Comparison of ENCODE assay signal across 7 cellular contexts in the genomic region with DNA sequence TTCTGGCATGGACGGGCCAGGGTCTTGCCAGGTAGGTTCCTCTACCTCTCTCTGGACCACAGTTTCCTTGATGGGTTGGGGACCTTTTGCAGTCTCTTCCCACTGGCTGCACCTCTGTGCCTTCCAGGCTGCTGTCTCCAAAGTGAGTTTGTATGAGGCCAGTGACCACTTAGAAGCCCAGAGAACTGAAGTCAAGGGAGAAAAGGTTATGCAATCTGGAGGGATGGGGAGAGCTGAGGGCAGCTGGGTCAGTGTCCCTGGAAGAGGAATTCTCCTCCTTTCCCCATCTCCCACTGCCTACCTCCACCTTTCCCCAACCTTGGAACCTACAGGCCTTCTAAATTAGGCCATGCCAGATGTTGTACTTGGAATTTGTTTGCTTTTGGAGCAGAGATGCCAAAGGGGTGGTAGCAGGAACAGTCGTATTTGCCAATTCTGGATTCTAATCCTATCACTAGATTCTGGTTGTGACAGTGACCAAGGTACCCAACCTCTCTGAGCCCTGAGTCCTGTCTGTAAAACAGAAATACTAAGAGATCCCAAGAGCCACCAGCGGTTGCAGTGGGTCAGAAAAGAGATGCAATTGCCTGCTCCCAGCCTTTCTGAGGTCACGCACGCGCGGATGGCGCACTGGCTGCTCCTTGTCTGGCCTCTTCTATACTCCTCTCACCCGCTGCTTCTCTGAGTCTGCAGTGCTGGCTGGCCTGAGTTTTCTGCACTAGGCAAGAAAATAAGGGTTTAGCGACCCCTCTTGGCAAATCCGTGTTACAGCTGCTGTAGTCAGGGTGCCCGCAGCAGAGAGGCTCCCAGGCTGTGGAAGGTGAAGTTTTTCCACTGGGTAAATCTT. TPM values are rescaled to one million over a fixed set of nuclear protein-coding genes. Genes with fewer than 3 reads are reported as not detected.
DNase-seq lines count a peak whose midpoint lies in the region; ATAC-seq, FAIRE-seq and TF ChIP-seq lines count a peak whose summit lies in the region.

No MANE protein-coding gene starts in this region.

- peaks cover 4 to 15% of the 10 kb centered on the region in 2 experiments for H3K9me3 ChIP-seq in H1 (ENCODE audit: insufficient read depth in 2 of 2, low read depth in 1 of 2, low read length in 1 of 2)

- no peaks in the 10 kb centered on the region for H3K23me2 ChIP-seq in H1 (ENCODE audit: low read depth, low read length)

- no peak overlapping the region for H3K27ac ChIP-seq in H1 (ENCODE audit: low read depth, low read length)

- no peak overlapping the region for H2BK15ac ChIP-seq in H1 (ENCODE audit: low read length)

- no peak overlapping the region for H3K56ac ChIP-seq in H1 (replicated peaks; ENCODE audit: insufficient read length, low read depth, low read length)

- H3K27me3 ChIP-seq in H1 (replicated peaks in 1 of 4; ENCODE audit: control insufficient read depth in 3 of 4, extremely low read depth in 1 of 4, insufficient read depth in 3 of 4, low read length in 3 of 4), result no peaks in the 10 kb centered on the region

- H3K14ac ChIP-seq in H1 (ENCODE audit: insufficient read length), result no peak overlapping the region

- FAIRE-seq in H1 (lab: Jason Lieb, UNC), result peak; percentile 97

- peak overlapping the region; percentile 31; the same call in 1 of the 2 replicates for H2AFZ ChIP-seq in H1 (ENCODE audit: low read length)

- H3K23ac ChIP-seq in H1 (ENCODE audit: insufficient read length), result no peak overlapping the region

- POLR2A ChIA-PET in H1 (lab: Charles Lee; ENCODE audit: partially characterized antibody), result interaction anchor here (1.0 to 1.1 kb wide), 2 partner anchors 91 to 147 kb away, joined by 3 to 4 read pairs; no protein-coding TSS in a partner anchor

- no peak overlapping the region for H2BK5ac ChIP-seq in H1 (ENCODE audit: low read depth, low read length)

- no peak overlapping the region; the same call in 1 of the 2 replicates for H4K8ac ChIP-seq in H1 (ENCODE audit: extremely low read depth, insufficient read depth, low read length)

- H3K36me3 ChIP-seq in H1 (ENCODE audit: control insufficient read depth in 2 of 4, insufficient read depth in 4 of 4, low read length in 3 of 4), result no peaks in the 10 kb centered on the region

- H3K4me2 ChIP-seq in H1 (ENCODE audit: insufficient read depth in 1 of 2, low read depth in 2 of 2, low read length in 2 of 2), result no peak overlapping the region

- H2BK20ac ChIP-seq in H1 (ENCODE audit: low read length), result no peak overlapping the region

- no peak overlapping the region for H2BK120ac ChIP-seq in H1 (replicated peaks; ENCODE audit: low read depth, low read length)

- no peak overlapping the region for H3K4me3 ChIP-seq in GM12865 (ENCODE audit: low read depth, low read length)
- no peak overlapping the region for H3K4me3 ChIP-seq in H1 (ENCODE audit: extremely low read depth in 1 of 4, insufficient read depth in 2 of 4, low read depth in 3 of 4, low read length in 4 of 4)
- no peak overlapping the region for H3K4me3 ChIP-seq in lower leg skin (ENCODE audit: low read depth, poor library complexity, severe bottlenecking)

- no peak overlapping the region for H3K9ac ChIP-seq in H1 (replicated peaks in 1 of 4; ENCODE audit: extremely low read depth in 1 of 4, low read depth in 3 of 4, low read length in 3 of 4)

- no peak overlapping the region for H2BK12ac ChIP-seq in H1 (ENCODE audit: low read depth, low read length)

- no peak overlapping the region for H3K18ac ChIP-seq in H1 (ENCODE audit: extremely low read depth, low read length)

- H4K91ac ChIP-seq in H1 (replicated peaks; ENCODE audit: insufficient read length, low read length), result no peak overlapping the region

- peak; percentile 97 to 98 for TF ChIP-seq RAD21 in H1 (IDR thresholded peaks at IDR 0.05 in 1 of 2, conservative IDR thresholded peaks at IDR 0.05 in 1 of 2; ENCODE audit: low read depth in 2 of 2, low read length in 2 of 2)

- peak; percentile 85 for ATAC-seq in HG02642 (IDR thresholded peaks at IDR 0.05; ENCODE audit: poor library complexity, unreplicated experiment)
- ATAC-seq in stimulated activated naive CD8-positive, alpha-beta T cell treated with anti-CD3 and anti-CD28 coated beads, Interleukin-15, Interleukin-2, amounts not matched to agents 100 U/mL and 50 U/mL, for 24 hours, result peak; percentile 66

- no peak overlapping the region for H3K4ac ChIP-seq in H1 (replicated peaks; ENCODE audit: insufficient read length, low read depth, low read length)

- H3K79me2 ChIP-seq in H1 (ENCODE audit: control insufficient read depth in 1 of 2, insufficient read depth in 2 of 2, low read length in 2 of 2), result no peaks in the 10 kb centered on the region

- intact Hi-C loops in lower leg skin (cut with DNase I; ENCODE audit: low total_unique reads), result no loop called here

- TF ChIP-seq POLR2A in H1 (IDR thresholded peaks at IDR 0.05; ENCODE audit: control extremely low read depth in 1 of 2, low read depth in 2 of 2, low read length in 2 of 2) (no peak), lower leg skin (IDR thresholded peaks at IDR 0.05) (no peak)

- CTCF ChIA-PET in H1 (lab: Charles Lee; ENCODE audit: partially characterized antibody), result interaction anchor here (0.6 to 9.9 kb wide), 35 partner anchors 9 to 479 kb away, joined by 3 to 80 read pairs (median 5); a partner anchor contains a TSS

- no peak overlapping the region for H2AK5ac ChIP-seq in H1 (ENCODE audit: low read depth, low read length)

- WGBS in H1 (ENCODE audit: extremely low coverage in 1 of 2, insufficient coverage in 1 of 2, insufficient read length in 1 of 2, insufficient replicate concordance in 2 of 2, low coverage in 1 of 2, low lambda C conversion rate in 2 of 2, missing lambda C conversion rate in 1 of 2), 2 experiments, result 23% methylated on average over 12 of the region's 12 CpGs; no CpG with 5 or more reads in 1 of the 2 experiments
- WGBS in lower leg skin, 2 donors, result 27 to 30% methylated on average over 12 of the region's 12 CpGs

- H4K20me1 ChIP-seq in H1 (replicated peaks in 1 of 2; ENCODE audit: control insufficient read depth in 1 of 2, insufficient read depth in 2 of 2, low read length in 2 of 2), result no peaks in the 10 kb centered on the region

- no peak for TF ChIP-seq EP300 in H1 (IDR thresholded peaks at IDR 0.05; ENCODE audit: borderline replicate concordance in 1 of 2, low read depth in 2 of 2, low read length in 2 of 2)

- no peak overlapping the region for H4K5ac ChIP-seq in H1 (ENCODE audit: insufficient read length, low read depth, low read length)

- no peaks in the 10 kb centered on the region for H3K79me1 ChIP-seq in H1 (ENCODE audit: low read depth, low read length)

- H3K4me1 ChIP-seq in H1 (replicated peaks in 1 of 4; ENCODE audit: control insufficient read depth in 3 of 4, insufficient read depth in 4 of 4, low read length in 3 of 4), result peaks cover 0 to 2% (median 0%) of the 10 kb centered on the region in 4 experiments; a peak in 3 of 7 replicates

- TF ChIP-seq CTCF in GM12865 (IDR thresholded peaks at IDR 0.05; ENCODE audit: insufficient read depth, low read depth, low read length, missing control alignments), result peak; percentile 65
- TF ChIP-seq CTCF in H1 (IDR thresholded peaks at IDR 0.05; ENCODE audit: control extremely low read depth in 1 of 3, insufficient read depth in 1 of 3, low read depth in 1 of 3, low read length in 3 of 3), result peak; percentile 75 to 96 (median 91)
- TF ChIP-seq CTCF in lower leg skin (IDR thresholded peaks at IDR 0.05), result no peak

- DNase-seq in GM12865 (ENCODE audit: low read depth) (peak; percentile 61), NCI-H1694 (lab: John Stamatoyannopoulos, UW) (peak; percentile 76), SW 1271 (lab: John Stamatoyannopoulos, UW) (peak; percentile 15 to 52), H1 (ENCODE audit: low read depth in 1 of 2, low spot score in 2 of 2) (peak; percentile 61 to 80), lower leg skin (ENCODE audit: low spot score in 2 of 2) (peak; percentile 66 to 92)
- peak; percentile 30 for DNase-seq in stimulated activated naive CD8-positive, alpha-beta T cell treated with anti-CD3 and anti-CD28 coated beads, Interleukin-15, Interleukin-2, amounts not matched to agents 100 U/mL and 50 U/mL, for 24 hours

TF ChIP-seq in H1, 55 proteins besides CTCF, POLR2A, EP300 and RAD21 (continues in another document):
- TF ChIP-seq GABPA (IDR thresholded peaks at IDR 0.05; ENCODE audit: borderline replicate concordance, insufficient read depth, low read length), result peak; percentile 37; the same call in 1 of the 2 replicates

RNA-seq across cellular contexts. Expression of a gene that starts 10.7 kb away (rescaled TPM):
- total RNA-seq in H1 (2021; fragmentation: NEBNext Ultra II Directional; extraction: Animal tissue kit (Norgen Biotek cat#: 25700)), result not detected in 2 replicates
- not detected in 2 replicates for polyA plus RNA-seq in H1 (2011; rRNA removed)
- polyA plus RNA-seq in H1 (2011; cell fraction: cytosol; rRNA removed), result not detected
- not detected for polyA plus RNA-seq in H1 (2011; cell fraction: nucleus; rRNA removed)
- polyA plus RNA-seq in H1 (2012, experiment 1 of 2), result not detected in 4 replicates
- not detected for polyA plus RNA-seq in H1 (2012, experiment 2 of 2)
- polyA plus RNA-seq in H1 (2013, experiment 1 of 2), result not detected
- polyA plus RNA-seq in H1 (2013, experiment 2 of 2), result not detected
- not detected in 2 replicates for polyA minus RNA-seq in H1 (2011; rRNA and poly(A)+ RNA removed)
- not detected for polyA minus RNA-seq in H1 (2011; cell fraction: cytosol; rRNA and poly(A)+ RNA removed)
- not detected for polyA minus RNA-seq in H1 (2011; cell fraction: nucleus; rRNA and poly(A)+ RNA removed)
- total RNA-seq in lower leg skin, result under 1 TPM in 1 of 4 donors, not detected in 3; 0.13 TPM

RNA-seq across cellular contexts. Expression of a gene that starts 29.0 kb away (rescaled TPM):
- 4.3 and 6.0 TPM in 2 replicates for total RNA-seq in H1 (2021; fragmentation: NEBNext Ultra II Directional; extraction: Animal tissue kit (Norgen Biotek cat#: 25700))
- polyA plus RNA-seq in H1 (2011; rRNA removed), result 8.0 and 8.5 TPM in 2 replicates
- polyA plus RNA-seq in H1 (2011; cell fraction: cytosol; rRNA removed), result 11.0 TPM
- polyA plus RNA-seq in H1 (2011; cell fraction: nucleus; rRNA removed), result 57.1 TPM
- 6.6 to 11.9 TPM (median 8.6 TPM) in 4 replicates for polyA plus RNA-seq in H1 (2012, experiment 1 of 2)
- 2.6 TPM for polyA plus RNA-seq in H1 (2012, experiment 2 of 2)
- 5.3 TPM for polyA plus RNA-seq in H1 (2013, experiment 1 of 2)
- polyA plus RNA-seq in H1 (2013, experiment 2 of 2), result 2.9 TPM
- 7.3 and 7.9 TPM in 2 replicates for polyA minus RNA-seq in H1 (2011; rRNA and poly(A)+ RNA removed)
- polyA minus RNA-seq in H1 (2011; cell fraction: cytosol; rRNA and poly(A)+ RNA removed), result 4.5 TPM
- polyA minus RNA-seq in H1 (2011; cell fraction: nucleus; rRNA and poly(A)+ RNA removed), result 16.4 TPM
- 10 to 100 TPM in 2 of 4 donors, 1 to 10 TPM in 2; 7.7 to 21.7 (median 12.1) TPM for total RNA-seq in lower leg skin

RNA-seq across cellular contexts. Expression of a gene that starts 58.4 kb away (rescaled TPM):
- total RNA-seq in H1 (2021; fragmentation: NEBNext Ultra II Directional; extraction: Animal tissue kit (Norgen Biotek cat#: 25700)), result 38.9 and 42.8 TPM in 2 replicates
- 28.6 and 29.8 TPM in 2 replicates for polyA plus RNA-seq in H1 (2011; rRNA removed)
- polyA plus RNA-seq in H1 (2011; cell fraction: cytosol; rRNA removed), result 36.9 TPM
- polyA plus RNA-seq in H1 (2011; cell fraction: nucleus; rRNA removed), result 44.7 TPM
- polyA plus RNA-seq in H1 (2012, experiment 1 of 2), result 29.6 to 32.4 TPM (median 30.4 TPM) in 4 replicates
- 23.8 TPM for polyA plus RNA-seq in H1 (2012, experiment 2 of 2)
- polyA plus RNA-seq in H1 (2013, experiment 1 of 2), result 45.1 TPM
- polyA plus RNA-seq in H1 (2013, experiment 2 of 2), result 44.1 TPM
- 80.5 and 98.2 TPM in 2 replicates for polyA minus RNA-seq in H1 (2011; rRNA and poly(A)+ RNA removed)
- 24.1 TPM for polyA minus RNA-seq in H1 (2011; cell fraction: cytosol; rRNA and poly(A)+ RNA removed)
- polyA minus RNA-seq in H1 (2011; cell fraction: nucleus; rRNA and poly(A)+ RNA removed), result 86.1 TPM
- total RNA-seq in lower leg skin, result 10 to 100 TPM; 46.6 to 72.6 (median 68.8) TPM

Comparison
In these comparisons a context has a peak if more than half of its experiments do, and no peak if none do; other contexts are left out.
1. CTCF ChIP-seq: peak in GM12865 (single experiment) and H1 (3 of 3); none in lower leg skin (0 of 3).
2. Peak in every context shown above with its lines, with median percentiles within 50 percentile points of each other: DNase-seq.